Comparison of ENCODE assay signal across 18 cellular contexts in genomic region chr5:71860048-71860447, GRCh38.
"Had no signal": no experiment of that assay in that cellular context is flagged by ENCODE, and none has a peak within 500 bp of the region (broad histone marks: within the 10 kb centered on the region; RNA-seq: fewer than 3 reads in every experiment).

No MANE protein-coding gene starts in this region.

- H3K36me3 ChIP-seq: gastrocnemius medialis, right atrium auricular region, sigmoid colon, stomach, thoracic aorta, transverse colon had no signal

- ATAC-seq: gastrocnemius medialis; mucosa of descending colon; naive thymus-derived CD8-positive, alpha-beta T cell had no signal

- H3K4me3 ChIP-seq: coronary artery, gastrocnemius medialis, mucosa of descending colon, right atrium auricular region, sigmoid colon, skin epidermis, stomach, thoracic aorta, transverse colon had no signal

- H3K4me1 ChIP-seq: gastrocnemius medialis, right atrium auricular region, stomach, transverse colon had no signal

- H3K27me3 ChIP-seq: gastrocnemius medialis, right atrium auricular region, sigmoid colon, stomach, transverse colon had no signal

- DNase-seq: central memory CD4-positive, alpha-beta T cell; effector memory CD4-positive, alpha-beta T cell; gastrocnemius medialis; kidney glomerular epithelial cell; mucosa of descending colon; naive thymus-derived CD8-positive, alpha-beta T cell; posterior cingulate gyrus; sigmoid colon; stimulated activated CD4-positive, alpha-beta T cell treated with anti-CD3 and anti-CD28 coated beads, Interleukin-2, amount 100 ng/mL, for 24 hours; stimulated activated CD4-positive, alpha-beta T cell treated with anti-CD3 and anti-CD28 coated beads, Interleukin-4, amount 100 ng/mL, for 4 hours; stimulated activated naive CD4-positive, alpha-beta T cell; stomach; substantia nigra; transverse colon had no signal

- H3K27ac ChIP-seq: coronary artery, gastrocnemius medialis, right atrium auricular region, sigmoid colon, skin epidermis, stomach, thoracic aorta, transverse colon had no signal
